In the genomic region with DNA sequence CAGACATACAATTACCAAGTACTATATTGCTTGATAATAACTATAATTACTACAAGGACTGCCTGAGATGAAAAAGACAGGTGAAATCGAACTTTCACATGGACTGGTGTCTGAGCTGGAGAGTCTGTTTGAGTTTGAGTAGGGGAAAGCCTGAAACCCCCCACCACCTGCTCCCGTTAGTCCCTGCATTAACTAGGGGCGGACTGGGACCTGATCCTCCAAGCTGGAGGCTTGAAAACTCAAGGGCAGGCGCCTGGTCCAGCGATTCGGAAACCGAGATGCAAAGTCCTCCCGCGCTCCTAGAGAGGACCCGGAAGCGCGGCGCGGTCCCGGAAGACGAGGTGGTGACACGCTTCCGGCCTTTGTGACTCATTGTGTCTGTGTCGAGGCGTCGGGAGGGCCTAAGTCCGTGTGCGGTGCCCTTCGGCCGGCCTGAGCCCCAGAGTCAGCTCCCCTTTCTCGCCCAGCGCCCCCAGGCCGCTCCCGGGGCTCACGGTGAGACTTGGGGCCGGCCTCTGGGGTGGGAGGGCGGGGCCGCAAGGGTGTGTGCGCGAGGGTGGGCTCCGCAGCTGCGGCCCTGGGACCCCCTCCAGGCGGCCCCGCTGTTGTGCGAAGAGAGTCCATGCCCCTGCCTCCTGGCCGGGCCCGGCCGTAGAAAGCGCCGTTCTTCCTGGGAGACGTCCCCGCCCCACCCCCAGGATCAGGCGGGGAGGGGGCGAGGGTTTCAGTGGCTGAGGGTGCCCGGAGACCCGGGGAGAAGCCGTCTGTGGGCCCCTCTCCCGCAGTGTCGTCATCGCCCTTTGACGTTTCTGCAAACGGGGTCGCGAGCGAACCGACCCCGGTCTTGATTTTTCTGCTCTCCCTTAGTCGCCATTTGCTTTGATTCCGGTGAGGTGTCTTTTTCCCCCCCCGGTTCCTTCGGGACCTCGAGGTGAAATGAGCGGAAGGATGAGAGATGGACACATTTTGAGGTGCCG, we compare ENCODE assay signal across 1 cellular context.
TF ChIP-seq lines count a peak whose summit lies in the region.

A gene (plus strand): TSS at position 365 of the 977 bp plus-strand sequence. CDS start 7,911 bp downstream, outside the sequence.

TF ChIP-seq in SK-N-SH, 30 proteins besides CTCF, POLR2A, EP300 and RAD21 (continued from another document):
- TF ChIP-seq, protein P1, sequence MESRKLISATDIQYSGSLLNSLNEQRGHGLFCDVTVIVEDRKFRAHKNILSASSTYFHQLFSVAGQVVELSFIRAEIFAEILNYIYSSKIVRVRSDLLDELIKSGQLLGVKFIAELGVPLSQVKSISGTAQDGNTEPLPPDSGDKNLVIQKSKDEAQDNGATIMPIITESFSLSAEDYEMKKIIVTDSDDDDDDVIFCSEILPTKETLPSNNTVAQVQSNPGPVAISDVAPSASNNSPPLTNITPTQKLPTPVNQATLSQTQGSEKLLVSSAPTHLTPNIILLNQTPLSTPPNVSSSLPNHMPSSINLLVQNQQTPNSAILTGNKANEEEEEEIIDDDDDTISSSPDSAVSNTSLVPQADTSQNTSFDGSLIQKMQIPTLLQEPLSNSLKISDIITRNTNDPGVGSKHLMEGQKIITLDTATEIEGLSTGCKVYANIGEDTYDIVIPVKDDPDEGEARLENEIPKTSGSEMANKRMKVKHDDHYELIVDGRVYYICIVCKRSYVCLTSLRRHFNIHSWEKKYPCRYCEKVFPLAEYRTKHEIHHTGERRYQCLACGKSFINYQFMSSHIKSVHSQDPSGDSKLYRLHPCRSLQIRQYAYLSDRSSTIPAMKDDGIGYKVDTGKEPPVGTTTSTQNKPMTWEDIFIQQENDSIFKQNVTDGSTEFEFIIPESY (IDR thresholded peaks at IDR 0.05; ENCODE audit: borderline replicate concordance, low read depth) = 0 out of 2 replicates have a peak, but pooled peaks have one; percentile 35
